ENCODE assay signal across 8 cellular contexts in the genomic region with DNA sequence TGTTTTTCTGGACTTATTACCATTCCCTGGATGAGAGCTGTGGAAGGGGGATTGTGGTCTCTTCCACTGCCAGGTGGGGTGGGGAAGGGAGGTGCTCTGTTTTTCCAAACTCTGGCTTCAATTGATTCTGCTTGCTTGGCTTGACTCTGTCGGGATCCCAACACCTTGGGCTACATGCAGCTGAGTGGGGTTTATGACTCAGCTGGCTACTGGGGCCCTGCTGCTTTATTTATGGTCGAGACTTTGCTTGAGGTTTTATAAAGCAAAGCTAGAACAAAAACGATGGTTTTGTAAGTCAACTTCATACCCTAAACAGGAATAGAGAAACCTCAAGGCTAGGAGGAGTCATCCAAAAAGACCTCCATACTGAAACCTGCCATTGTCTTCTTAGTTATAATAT.
DNase-seq lines count a peak whose midpoint lies in the region; ATAC-seq lines count a peak whose summit lies in the region.

No MANE protein-coding gene starts in this region.

- peaks cover 28% of the 10 kb centered on the region for H3K36me3 Mint-ChIP-seq in activated naive CD8-positive, alpha-beta T cell treated with anti-CD3 and anti-CD28 coated beads, Interleukin-2, amount 10 ng/mL, durations not matched to agents 7 days and 5 days

- H3K4me3 Mint-ChIP-seq in activated naive CD8-positive, alpha-beta T cell treated with anti-CD3 and anti-CD28 coated beads, Interleukin-2, amount 10 ng/mL, durations not matched to agents 7 days and 5 days, result peak overlapping the region; percentile 34

- H3K9me3 Mint-ChIP-seq in activated naive CD8-positive, alpha-beta T cell treated with anti-CD3 and anti-CD28 coated beads, Interleukin-2, amount 10 ng/mL, durations not matched to agents 7 days and 5 days, result no peaks in the 10 kb centered on the region

- peaks cover 19% of the 10 kb centered on the region for H3K4me1 Mint-ChIP-seq in activated naive CD8-positive, alpha-beta T cell treated with anti-CD3 and anti-CD28 coated beads, Interleukin-2, amount 10 ng/mL, durations not matched to agents 7 days and 5 days

- peak; percentile 28 to 63 for DNase-seq in NOMO-1 (lab: John Stamatoyannopoulos, UW; ENCODE audit: unreplicated experiment in 2 of 2)
- DNase-seq in NOMO-1 treated with dmso at 0.1 percent for 144 hours (lab: John Stamatoyannopoulos, UW; ENCODE audit: unreplicated experiment), result no peak
- no peak for DNase-seq in activated naive CD8-positive, alpha-beta T cell treated with anti-CD3 and anti-CD28 coated beads, Interleukin-2, amount 10 ng/mL, durations not matched to agents 7 days and 5 days
- DNase-seq in stimulated activated CD8-positive, alpha-beta memory T cell treated with anti-CD3 and anti-CD28 coated beads, Interleukin-7, amount 100 ng/mL, for 48 hours (ENCODE audit: extremely low read depth in 1 of 2, low read depth in 1 of 2), result peak; percentile 33 to 43
- DNase-seq in NCI-H446 (lab: John Stamatoyannopoulos, UW), result no peak
- no peak for DNase-seq in germinal center (ENCODE audit: low spot score)

- ATAC-seq in HG03442 (IDR thresholded peaks at IDR 0.05; ENCODE audit: unreplicated experiment), result peak; percentile 73
- ATAC-seq in activated naive CD8-positive, alpha-beta T cell treated with anti-CD3 and anti-CD28 coated beads, Interleukin-2, amount 10 ng/mL, durations not matched to agents 7 days and 5 days (ENCODE audit: low read depth), result peak; percentile 73
- ATAC-seq in HG02840 (IDR thresholded peaks at IDR 0.05; ENCODE audit: low FRiP score, unreplicated experiment), result no peak

- no peak overlapping the region for H3K27ac Mint-ChIP-seq in activated naive CD8-positive, alpha-beta T cell treated with anti-CD3 and anti-CD28 coated beads, Interleukin-2, amount 10 ng/mL, durations not matched to agents 7 days and 5 days

- H3K27me3 Mint-ChIP-seq in activated naive CD8-positive, alpha-beta T cell treated with anti-CD3 and anti-CD28 coated beads, Interleukin-2, amount 10 ng/mL, durations not matched to agents 7 days and 5 days, result peaks cover 2% of the 10 kb centered on the region

- POLR2A ChIA-PET in activated naive CD8-positive, alpha-beta T cell treated with anti-CD3 and anti-CD28 coated beads, Interleukin-2, amount 10 ng/mL, durations not matched to agents 7 days and 5 days (lab: Charles Lee), result no interaction called here

Comparison
In these comparisons a context has a peak if more than half of its experiments do, and no peak if none do; other contexts are left out.
1. DNase-seq: peak in NOMO-1 (2 of 2) and stimulated activated CD8-positive, alpha-beta memory T cell treated with anti-CD3 and anti-CD28 coated beads, Interleukin-7, amount 100 ng/mL, for 48 hours (2 of 2); none in NOMO-1 treated with dmso at 0.1 percent for 144 hours (single experiment), activated naive CD8-positive, alpha-beta T cell treated with anti-CD3 and anti-CD28 coated beads, Interleukin-2, amount 10 ng/mL, durations not matched to agents 7 days and 5 days (single experiment), NCI-H446 (0 of 2) and germinal center (single experiment).